Comparison of ENCODE assay signal across 9 cellular contexts in the genomic region with DNA sequence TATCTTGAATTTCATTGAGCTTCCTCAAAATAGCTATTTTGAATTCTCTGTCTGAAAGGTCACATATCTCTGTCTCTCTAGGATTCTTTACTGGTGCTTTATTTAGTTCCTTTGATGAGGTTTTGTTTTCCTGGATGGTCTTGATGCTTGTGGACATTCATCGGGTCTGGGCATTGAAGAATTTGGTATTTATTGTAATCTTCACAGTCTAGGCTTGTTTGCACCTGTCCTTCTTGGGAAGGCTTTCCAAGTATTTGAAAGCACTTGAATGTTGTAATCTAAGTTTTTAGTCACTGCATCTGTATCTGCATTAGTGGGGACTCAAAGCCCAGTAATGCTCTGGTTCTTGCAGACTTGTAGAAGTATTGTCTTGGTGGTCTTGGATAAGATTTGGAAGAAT.
"Had no signal": no experiment of that assay in that cellular context is flagged by ENCODE, and none has a peak within 500 bp of the region (broad histone marks: within the 10 kb centered on the region; RNA-seq: fewer than 3 reads in every experiment).

No MANE protein-coding gene starts in this region.

- H3K9ac ChIP-seq: GM23248 had no signal

- ATAC-seq: HCT116, K562 had no signal

- H2AFZ ChIP-seq: GM23248 had no signal

- H3K4me3 ChIP-seq: GM23248, HAP-1, K562 had no signal

- H3K9me3 ChIP-seq: HAP-1 had no signal

- DNase-seq: GM23248, GOT3, H7, HFFc6, IMR-90 had no signal

- H3K36me3 ChIP-seq: HAP-1 had no signal

- H3K27ac ChIP-seq: GM23248 had no signal

- FAIRE-seq: HTR-8/SVneo, K562 had no signal
